ENCODE assay signal across 10 cellular contexts in the genomic region with DNA sequence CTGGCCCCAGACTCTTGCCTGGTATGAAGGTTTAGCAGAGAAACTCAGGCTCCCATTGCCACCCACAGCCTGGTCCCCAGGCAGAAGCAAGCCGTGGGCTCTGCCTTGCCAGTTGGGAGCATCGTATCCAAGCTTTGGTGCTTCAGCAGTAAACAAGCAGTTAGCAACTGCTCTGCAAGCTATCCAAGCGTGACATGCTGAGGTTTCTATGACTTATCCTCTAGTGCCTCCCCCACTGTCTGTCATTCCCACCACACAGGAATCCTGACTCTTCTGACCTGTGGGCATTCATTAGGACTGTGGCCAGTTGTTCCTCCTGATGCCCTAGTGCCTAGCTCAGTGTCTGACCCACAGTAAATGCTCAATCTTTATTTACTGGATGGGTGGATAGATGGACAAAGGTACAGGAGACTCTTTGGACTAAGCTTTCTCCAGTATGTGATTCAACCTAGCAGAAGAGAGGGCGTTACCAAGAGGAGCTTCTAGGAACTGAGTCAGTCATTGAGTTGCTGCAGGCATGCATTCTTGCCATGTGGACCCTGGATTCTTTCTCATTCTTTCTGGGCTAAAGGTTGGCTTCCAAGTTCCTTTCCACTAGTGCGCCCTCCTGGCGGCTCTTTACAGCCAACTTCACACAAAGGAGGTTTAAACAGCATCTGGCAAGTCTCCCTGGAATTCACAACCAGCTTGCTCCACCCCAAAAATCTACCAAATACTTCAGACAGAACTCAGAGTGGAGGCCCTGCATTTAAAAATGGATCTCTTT. TPM values are rescaled to one million over a fixed set of nuclear protein-coding genes. Genes with fewer than 3 reads are reported as not detected.
DNase-seq lines count a peak whose midpoint lies in the region; ATAC-seq, FAIRE-seq and TF ChIP-seq lines count a peak whose summit lies in the region.
"Had no signal": no experiment of that assay in that cellular context is flagged by ENCODE, and none has a peak within 500 bp of the region (broad histone marks: within the 10 kb centered on the region; RNA-seq: fewer than 3 reads in every experiment).

No MANE protein-coding gene starts in this region.

- H3K9me3 ChIP-seq in astrocyte (ENCODE audit: insufficient read depth, low read depth, low read length), result no peaks in the 10 kb centered on the region
- no peaks in the 10 kb centered on the region for H3K9me3 ChIP-seq in mucosa of descending colon
- H3K9me3 ChIP-seq: testis had no signal

- no peak overlapping the region for H2AFZ ChIP-seq in astrocyte (ENCODE audit: low read depth, low read length)

- no peaks in the 10 kb centered on the region for H3K79me2 ChIP-seq in astrocyte (ENCODE audit: insufficient read depth, low read length)

- peak overlapping the region; percentile 85 for H3K9ac ChIP-seq in astrocyte (ENCODE audit: low read length)

- H3K27ac ChIP-seq in astrocyte (ENCODE audit: low read depth, low read length), result peak overlapping the region; percentile 98
- H3K27ac ChIP-seq: testis had no signal

- no peaks in the 10 kb centered on the region for H4K20me1 ChIP-seq in astrocyte (ENCODE audit: insufficient read depth, low read length)

- H3K27me3 ChIP-seq in H7 (ENCODE audit: control insufficient read depth, insufficient read depth, low read length) (no peaks in the 10 kb centered on the region), astrocyte (ENCODE audit: insufficient read depth, low read length) (no peaks in the 10 kb centered on the region), kidney epithelial cell (ENCODE audit: control insufficient read depth, insufficient read depth, low read length) (peaks cover 2% of the 10 kb centered on the region)
- H3K27me3 ChIP-seq: testis had no signal

- TF ChIP-seq CTCF in astrocyte (IDR thresholded peaks at IDR 0.05; ENCODE audit: insufficient read depth, low read depth, low read length) (peak; percentile 49), kidney epithelial cell (IDR thresholded peaks at IDR 0.05; ENCODE audit: insufficient read depth, low read length, poor library complexity, severe bottlenecking) (peak; percentile 53), mucosa of descending colon (IDR thresholded peaks at IDR 0.05) (no peak)

- H3K27ac Mint-ChIP-seq in astrocyte (ENCODE audit: unreplicated experiment), result peak overlapping the region; percentile 43

- intact Hi-C loops in mucosa of descending colon (cut with DNase I, micrococcal nuclease), result no loop called here

- no peaks in the 10 kb centered on the region for H3K36me3 ChIP-seq in H7 (replicated peaks; ENCODE audit: control insufficient read depth, insufficient read depth, low read length)
- H3K36me3 ChIP-seq in astrocyte (ENCODE audit: insufficient read depth, low read length), result no peaks in the 10 kb centered on the region
- H3K36me3 ChIP-seq in kidney epithelial cell (ENCODE audit: control insufficient read depth, insufficient read depth, low read length), result no peaks in the 10 kb centered on the region
- no peaks in the 10 kb centered on the region for H3K36me3 ChIP-seq in mucosa of descending colon (ENCODE audit: low read depth)

- no peaks in the 10 kb centered on the region for H3K9me3 Mint-ChIP-seq in astrocyte (ENCODE audit: unreplicated experiment)

- H3K27me3 Mint-ChIP-seq in astrocyte (ENCODE audit: low read depth, unreplicated experiment), result peaks cover 3% of the 10 kb centered on the region

- DNase-seq in ACHN (peak; percentile 99), H7 (peak; percentile 25), astrocyte (ENCODE audit: low read depth) (peak; percentile 99), kidney epithelial cell (ENCODE audit: low read depth) (peak; percentile 93), mucosa of descending colon (no peak)
- DNase-seq in effector CD8-positive, alpha-beta T cell (lab: John Stamatoyannopoulos, UW), result no peak
- DNase-seq: NCI-H1436 treated with DMSO at 0.1 percent for 48 hours, testis had no signal

- H3K4me3 Mint-ChIP-seq in astrocyte (ENCODE audit: unreplicated experiment), result peak overlapping the region; percentile 21

- FAIRE-seq in astrocyte (lab: Jason Lieb, UNC), result peak; percentile 99

- H3K4me1 Mint-ChIP-seq in astrocyte (ENCODE audit: low read depth, unreplicated experiment), result peaks cover 51% of the 10 kb centered on the region

- in situ Hi-C loops in ACHN (cut with HindIII; ENCODE audit: low pct_ligation_motif_present, low pct_unique_long_range_greater_than_20kb, low sequenced_read_pairs), result no loop called here

- H3K4me1 ChIP-seq in astrocyte (ENCODE audit: insufficient read depth, low read length) (peaks cover 61% of the 10 kb centered on the region), mucosa of descending colon (ENCODE audit: low read depth) (peaks cover 4% of the 10 kb centered on the region)

- ATAC-seq in GM18498 (IDR thresholded peaks at IDR 0.05; ENCODE audit: unreplicated experiment) (no peak), HG03108 (IDR thresholded peaks at IDR 0.05; ENCODE audit: unreplicated experiment) (no peak), mucosa of descending colon (no peak)

- H3K4me2 ChIP-seq in astrocyte (ENCODE audit: low read length), result peak overlapping the region; percentile 73

- H3K4me3 ChIP-seq in H7 (ENCODE audit: insufficient read depth, low read depth, low read length) (no peak overlapping the region), astrocyte (ENCODE audit: insufficient read depth, low read depth, low read length) (peak overlapping the region; percentile 42), kidney epithelial cell (ENCODE audit: low read depth, low read length) (no peak overlapping the region), mucosa of descending colon (no peak overlapping the region)
- H3K4me3 ChIP-seq: testis had no signal

- peaks cover 2% of the 10 kb centered on the region for H3K36me3 Mint-ChIP-seq in astrocyte (ENCODE audit: low read depth, unreplicated experiment)

RNA-seq across cellular contexts. Expression of a gene that starts 40.6 kb away (rescaled TPM):
- total RNA-seq in H7 (2014; rRNA removed; shearing (Covaris generic)), result 70.3 and 72.2 TPM in 2 replicates
- total RNA-seq in astrocyte, result 56.1 and 58.8 TPM in 2 replicates
- 56.8 and 64.2 TPM in 2 replicates for total RNA-seq in kidney epithelial cell
- 10 to 100 TPM; 34.6 to 53.3 (median 45.1) TPM for total RNA-seq in mucosa of descending colon

RNA-seq across cellular contexts. Expression of a gene that starts 45.2 kb away (rescaled TPM):
- 3.4 and 7.4 TPM in 2 replicates for total RNA-seq in H7 (2014; rRNA removed; shearing (Covaris generic))
- 19.0 and 28.6 TPM in 2 replicates for total RNA-seq in astrocyte
- 112 and 144 TPM in 2 replicates for total RNA-seq in kidney epithelial cell
- 1 to 10 TPM in 1 of 3 donors, under 1 TPM in 1, not detected in 1; 0.72 to 1.3 TPM for total RNA-seq in mucosa of descending colon

Comparison
In these comparisons a context has a peak if more than half of its experiments do, and no peak if none do; other contexts are left out.
1. DNase-seq: peak in ACHN (single experiment), H7 (single experiment), astrocyte (single experiment) and kidney epithelial cell (single experiment); none in effector CD8-positive, alpha-beta T cell (single experiment) and mucosa of descending colon (0 of 3).